In the genomic region with DNA sequence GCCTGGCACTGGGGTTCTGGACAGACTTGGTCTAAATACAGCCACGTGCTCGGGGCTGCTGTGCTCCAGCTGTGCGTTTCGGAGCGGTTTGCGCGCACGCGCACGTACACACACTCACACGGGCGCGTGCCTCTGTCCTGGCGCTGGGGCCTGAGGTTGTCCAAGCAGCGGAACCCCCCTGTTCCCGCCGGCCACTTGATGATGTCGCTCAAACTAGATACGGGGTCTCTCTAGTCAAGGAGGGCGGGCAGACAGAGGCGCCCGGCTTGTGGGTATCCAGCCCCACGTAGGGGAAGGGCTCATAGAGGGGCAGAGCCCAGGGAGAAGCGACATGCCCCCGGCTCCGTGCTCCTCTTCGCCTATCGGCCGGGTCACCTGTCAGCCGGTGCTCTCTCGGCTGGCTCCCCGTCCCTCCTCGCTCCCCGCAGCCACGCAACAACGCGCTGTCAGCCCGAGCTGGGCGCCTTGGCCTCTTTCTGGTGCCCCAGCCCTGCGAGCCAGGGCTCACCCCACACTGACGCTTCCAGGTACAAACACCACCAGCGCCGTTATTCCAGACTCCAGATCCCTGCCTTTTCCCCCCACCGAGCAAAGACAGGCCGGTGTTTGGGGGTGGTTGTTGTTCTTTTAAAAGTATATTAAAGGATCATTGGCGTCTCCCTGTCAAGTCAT, we compare ENCODE assay signal across 11 cellular contexts. TPM values are rescaled to one million over a fixed set of nuclear protein-coding genes. Genes with fewer than 3 reads are reported as not detected.
DNase-seq lines count a peak whose midpoint lies in the region; ATAC-seq and TF ChIP-seq lines count a peak whose summit lies in the region.
"Had no signal": no experiment of that assay in that cellular context is flagged by ENCODE, and none has a peak within 500 bp of the region (broad histone marks: within the 10 kb centered on the region; RNA-seq: fewer than 3 reads in every experiment).

No MANE protein-coding gene starts in this region.

- peak overlapping the region; percentile 64 for H3K4me2 ChIP-seq in smooth muscle cell
- H3K4me2 ChIP-seq: KMS-11 had no signal

- no peak for ATAC-seq in HG03354 (IDR thresholded peaks at IDR 0.05; ENCODE audit: poor library complexity, severe bottlenecking, unreplicated experiment)
- ATAC-seq in HG02759 (IDR thresholded peaks at IDR 0.05; ENCODE audit: unreplicated experiment), result no peak

- peaks cover 6% of the 10 kb centered on the region for H3K79me2 ChIP-seq in smooth muscle cell (ENCODE audit: low read depth)

- H3K4me3 ChIP-seq in HEK293 (ENCODE audit: low read depth, low read length) (peak overlapping the region; percentile 16), smooth muscle cell (peak overlapping the region; percentile 25)

- peaks cover 63% of the 10 kb centered on the region for H4K20me1 ChIP-seq in smooth muscle cell (ENCODE audit: low read depth)

- H3K27ac ChIP-seq in HEK293 (ENCODE audit: extremely low read depth, low read depth, low read length) (no peak overlapping the region), angular gyrus (ENCODE audit: low read depth, low read length) (peak overlapping the region; percentile 44), smooth muscle cell (ENCODE audit: low read depth) (no peak overlapping the region)
- H3K27ac ChIP-seq: KMS-11, VCaP had no signal

- no peak for TF ChIP-seq CTCF in HEK293 (tag by site-specific recombination; IDR thresholded peaks at IDR 0.05)
- no peak for TF ChIP-seq CTCF in smooth muscle cell (IDR thresholded peaks at IDR 0.05; ENCODE audit: borderline replicate concordance, insufficient read depth, poor library complexity, severe bottlenecking)

- H3K27me3 ChIP-seq in smooth muscle cell (ENCODE audit: low read depth), result peaks cover 100% of the 10 kb centered on the region

- no peaks in the 10 kb centered on the region for H3K9me3 ChIP-seq in HEK293 (ENCODE audit: control insufficient read depth, insufficient read depth, low read depth, low read length)
- no peaks in the 10 kb centered on the region for H3K9me3 ChIP-seq in smooth muscle cell (replicated peaks; ENCODE audit: low read depth)

- H3K9ac ChIP-seq in smooth muscle cell (ENCODE audit: low read depth), result no peak overlapping the region
- H3K9ac ChIP-seq: KMS-11 had no signal

- WGBS in smooth muscle cell (ENCODE audit: low lambda C conversion rate), result 5% methylated on average over 46 of the region's 46 CpGs

- CTCF ChIA-PET in HEK293 (lab: Yijun Ruan, JAX), result no interaction called here

- peak; percentile 7 for DNase-seq in inferior parietal cortex (ENCODE audit: extremely low spot score)
- DNase-seq in smooth muscle cell (lab: John Stamatoyannopoulos, UW; ENCODE audit: unreplicated experiment), result no peak
- no peak for DNase-seq in KG1 (lab: John Stamatoyannopoulos, UW)
- DNase-seq: cortex of kidney, NCI-H774 had no signal

- H3K36me3 ChIP-seq in HEK293 (ENCODE audit: control insufficient read depth in 2 of 2, insufficient read depth in 1 of 2, low read length in 2 of 2) (no peaks in the 10 kb centered on the region), smooth muscle cell (ENCODE audit: low read depth) (no peaks in the 10 kb centered on the region)

- H2AFZ ChIP-seq in smooth muscle cell (ENCODE audit: low read depth), result no peak overlapping the region

- POLR2A ChIA-PET in HEK293 (lab: Yijun Ruan, JAX), result no interaction called here

- no peaks in the 10 kb centered on the region for H3F3A ChIP-seq in smooth muscle cell (ENCODE audit: low read depth)

- H3K4me1 ChIP-seq in HEK293 (ENCODE audit: control insufficient read depth, insufficient read depth, low read length) (peaks cover 23% of the 10 kb centered on the region), smooth muscle cell (ENCODE audit: low read depth) (peaks cover 67% of the 10 kb centered on the region)

TF ChIP-seq in HEK293, 187 proteins besides CTCF, POLR2A, EP300 and RAD21:
- TF ChIP-seq ZNF830 (tag by site-specific recombination; IDR thresholded peaks at IDR 0.05; ENCODE audit: low read depth) (no peak), INSM2 (tag by site-specific recombination; IDR thresholded peaks at IDR 0.05) (no peak), ZXDB (tag by site-specific recombination; IDR thresholded peaks at IDR 0.05) (no peak), ZNF677 (tag by site-specific recombination; IDR thresholded peaks at IDR 0.05) (no peak), ZNF404 (tag by site-specific recombination; IDR thresholded peaks at IDR 0.05) (no peak), ZNF596 (tag by site-specific recombination; IDR thresholded peaks at IDR 0.05) (no peak), ZNF529 (tag by site-specific recombination; IDR thresholded peaks at IDR 0.05; ENCODE audit: insufficient replicate concordance) (no peak), ZNF16 (tag by site-specific recombination; IDR thresholded peaks at IDR 0.05; ENCODE audit: low read depth) (no peak), ZBTB1 (tag by site-specific recombination; IDR thresholded peaks at IDR 0.05) (no peak), AEBP2 (tag by site-specific recombination; IDR thresholded peaks at IDR 0.05; ENCODE audit: borderline replicate concordance) (no peak), ZNF341 (tag by site-specific recombination; IDR thresholded peaks at IDR 0.05; ENCODE audit: low read depth) (no peak), GLIS2 (tag by site-specific recombination; IDR thresholded peaks at IDR 0.05) (no peak), KLF7 (tag by site-specific recombination; IDR thresholded peaks at IDR 0.05; ENCODE audit: borderline replicate concordance) (no peak)

RNA-seq across cellular contexts. Expression of gene NR2F1-AS1, which starts 8.8 kb away (rescaled TPM):
- total RNA-seq in smooth muscle cell, result 18.7 and 31.0 TPM in 2 replicates
- 22.9 and 26.1 TPM in 2 replicates for polyA plus RNA-seq in smooth muscle cell

RNA-seq across cellular contexts. Expression of gene NR2F1, which starts 10.8 kb away (rescaled TPM):
- total RNA-seq in smooth muscle cell, result 8.2 and 22.5 TPM in 2 replicates
- 5.9 and 6.0 TPM in 2 replicates for polyA plus RNA-seq in smooth muscle cell
